8 cellular contexts compared by ENCODE assay signal in genomic region chr12:6376079-6376941, GRCh38. TPM values are rescaled to one million over a fixed set of nuclear protein-coding genes. Genes with fewer than 3 reads are reported as not detected.
A peak's percentile ranks its signal among the peaks of the same experiment; 100 is the strongest.
DNase-seq lines count a peak whose midpoint lies in the region; ATAC-seq and TF ChIP-seq lines count a peak whose summit lies in the region.

No MANE protein-coding gene starts in this region.

- H3K36me3 Mint-ChIP-seq in activated CD8-positive, alpha-beta memory T cell treated with anti-CD3 and anti-CD28 coated beads, Interleukin-2, amount 10 ng/mL, durations not matched to agents 7 days and 5 days, result no peaks in the 10 kb centered on the region

- in situ Hi-C loops in SK-MEL-5 (cut with HindIII; ENCODE audit: low pct_unique_long_range_greater_than_20kb, low sequenced_read_pairs), result no loop called here

- CTCF ChIA-PET in activated CD8-positive, alpha-beta memory T cell treated with anti-CD3 and anti-CD28 coated beads, Interleukin-2, amount 10 ng/mL, durations not matched to agents 7 days and 5 days (lab: Charles Lee), result interaction anchor here (1.0 to 2.0 kb wide), 3 partner anchors 8 to 41 kb away, joined by 3 to 6 read pairs (median 4); no protein-coding TSS in a partner anchor

- H3K27me3 Mint-ChIP-seq in activated CD8-positive, alpha-beta memory T cell treated with anti-CD3 and anti-CD28 coated beads, Interleukin-2, amount 10 ng/mL, durations not matched to agents 7 days and 5 days, result peaks cover 15% of the 10 kb centered on the region

- no peaks in the 10 kb centered on the region for H3K9me3 Mint-ChIP-seq in activated CD8-positive, alpha-beta memory T cell treated with anti-CD3 and anti-CD28 coated beads, Interleukin-2, amount 10 ng/mL, durations not matched to agents 7 days and 5 days (ENCODE audit: low read depth)

- peaks cover 36% of the 10 kb centered on the region for H3K4me1 Mint-ChIP-seq in activated CD8-positive, alpha-beta memory T cell treated with anti-CD3 and anti-CD28 coated beads, Interleukin-2, amount 10 ng/mL, durations not matched to agents 7 days and 5 days

- peak; percentile 61 for ATAC-seq in activated CD8-positive, alpha-beta memory T cell treated with anti-CD3 and anti-CD28 coated beads, Interleukin-2, amount 10 ng/mL, durations not matched to agents 7 days and 5 days
- peak; percentile 69 for ATAC-seq in omental fat pad (ENCODE audit: low FRiP score)
- no peak for ATAC-seq in GM19035 (IDR thresholded peaks at IDR 0.05; ENCODE audit: unreplicated experiment)
- ATAC-seq in HG03196 (IDR thresholded peaks at IDR 0.05; ENCODE audit: unreplicated experiment), result no peak
- ATAC-seq in HG03432 (IDR thresholded peaks at IDR 0.05; ENCODE audit: unreplicated experiment), result no peak

- H3K4me3 Mint-ChIP-seq in activated CD8-positive, alpha-beta memory T cell treated with anti-CD3 and anti-CD28 coated beads, Interleukin-2, amount 10 ng/mL, durations not matched to agents 7 days and 5 days, result peak overlapping the region; percentile 30

- no peak for TF ChIP-seq CTCF in omental fat pad (IDR thresholded peaks at IDR 0.05)

- H3K27ac Mint-ChIP-seq in activated CD8-positive, alpha-beta memory T cell treated with anti-CD3 and anti-CD28 coated beads, Interleukin-2, amount 10 ng/mL, durations not matched to agents 7 days and 5 days, result peak overlapping the region; percentile 51

- DNase-seq in activated CD8-positive, alpha-beta memory T cell treated with anti-CD3 and anti-CD28 coated beads, Interleukin-2, amount 10 ng/mL, durations not matched to agents 7 days and 5 days, result no peak
- no peak for DNase-seq in activated CD8-positive, alpha-beta memory T cell treated with anti-CD3 and anti-CD28 coated beads, Interleukin-2, amount 50 U/mL, for 48 hours
- DNase-seq in SK-MEL-5 (ENCODE audit: low read depth, low spot score), result peak; percentile 65
- peak; percentile 66 for DNase-seq in fibroblast of peridontal ligament (ENCODE audit: extremely low read depth)
- DNase-seq in omental fat pad (ENCODE audit: low spot score), result no peak

RNA-seq across cellular contexts. Expression of gene SCNN1A, which starts 0.9 kb away (rescaled TPM):
- total RNA-seq in activated CD8-positive, alpha-beta memory T cell treated with anti-CD3 and anti-CD28 coated beads, Interleukin-2, amount 10 ng/mL, durations not matched to agents 7 days and 5 days, result under 1 TPM; 0.49 to 0.58 TPM
- not detected in 2 replicates for total RNA-seq in SK-MEL-5 (2014; rRNA removed; shearing (Covaris generic))
- 0.56 TPM in 1 of 2 replicates, not detected in the other for polyA plus RNA-seq in SK-MEL-5 (2015; cell fraction: cytosol; rRNA removed)
- polyA plus RNA-seq in SK-MEL-5 (2015; cell fraction: nucleus; rRNA removed), result 0.08 TPM in 1 of 2 replicates, not detected in the other
- total RNA-seq in omental fat pad, result 10 to 100 TPM in 3 of 4 donors, 1 to 10 TPM in 1; 1.9 to 29.0 (median 15.7) TPM

RNA-seq across cellular contexts. Expression of gene LTBR, which starts 7.7 kb away (rescaled TPM):
- under 1 TPM; 0.30 to 0.41 TPM for total RNA-seq in activated CD8-positive, alpha-beta memory T cell treated with anti-CD3 and anti-CD28 coated beads, Interleukin-2, amount 10 ng/mL, durations not matched to agents 7 days and 5 days
- 127 and 128 TPM in 2 replicates for total RNA-seq in SK-MEL-5 (2014; rRNA removed; shearing (Covaris generic))
- polyA plus RNA-seq in SK-MEL-5 (2015; cell fraction: cytosol; rRNA removed), result 311 and 316 TPM in 2 replicates
- polyA plus RNA-seq in SK-MEL-5 (2015; cell fraction: nucleus; rRNA removed), result 324 and 339 TPM in 2 replicates
- total RNA-seq in omental fat pad, result 100 to 1,000 TPM in 3 of 4 donors, 10 to 100 TPM in 1; 99.9 to 171 (median 142) TPM

RNA-seq across cellular contexts. Expression of gene TNFRSF1A, which starts 34.4 kb away (rescaled TPM):
- 10 to 100 TPM; 63.3 to 71.5 TPM for total RNA-seq in activated CD8-positive, alpha-beta memory T cell treated with anti-CD3 and anti-CD28 coated beads, Interleukin-2, amount 10 ng/mL, durations not matched to agents 7 days and 5 days
- total RNA-seq in SK-MEL-5 (2014; rRNA removed; shearing (Covaris generic)), result 82.4 and 98.0 TPM in 2 replicates
- 164 and 178 TPM in 2 replicates for polyA plus RNA-seq in SK-MEL-5 (2015; cell fraction: cytosol; rRNA removed)
- polyA plus RNA-seq in SK-MEL-5 (2015; cell fraction: nucleus; rRNA removed), result 45.9 and 50.5 TPM in 2 replicates
- 100 to 1,000 TPM; 279 to 689 (median 317) TPM for total RNA-seq in omental fat pad

Comparison
In these comparisons a context has a peak if more than half of its experiments do, and no peak if none do; other contexts are left out.
1. ATAC-seq: peak in activated CD8-positive, alpha-beta memory T cell treated with anti-CD3 and anti-CD28 coated beads, Interleukin-2, amount 10 ng/mL, durations not matched to agents 7 days and 5 days (single experiment) and omental fat pad (single experiment); none in GM19035 (single experiment), HG03196 (single experiment) and HG03432 (single experiment).
2. DNase-seq: peak in SK-MEL-5 (single experiment) and fibroblast of peridontal ligament (single experiment); none in activated CD8-positive, alpha-beta memory T cell treated with anti-CD3 and anti-CD28 coated beads, Interleukin-2, amount 10 ng/mL, durations not matched to agents 7 days and 5 days (single experiment), activated CD8-positive, alpha-beta memory T cell treated with anti-CD3 and anti-CD28 coated beads, Interleukin-2, amount 50 U/mL, for 48 hours (single experiment) and omental fat pad (single experiment).
3. RNA of gene LTBR, which starts 7.7 kb away (total RNA-seq): 99.9 to 171 TPM in omental fat pad and 127 to 128 TPM in SK-MEL-5; 0.30 to 0.41 TPM in activated CD8-positive, alpha-beta memory T cell treated with anti-CD3 and anti-CD28 coated beads, Interleukin-2, amount 10 ng/mL, durations not matched to agents 7 days and 5 days; every median in the first group is over 10 times any median in the second.